ENCODE assay signal across 26 cellular contexts in genomic region chr13:95771950-95772349, GRCh38.
"Had no signal": no experiment of that assay in that cellular context is flagged by ENCODE, and none has a peak within 500 bp of the region (broad histone marks: within the 10 kb centered on the region; RNA-seq: fewer than 3 reads in every experiment).

No MANE protein-coding gene starts in this region.

- H2AFZ ChIP-seq: neural progenitor cell, parathyroid adenoma had no signal

- H3K36me3 Mint-ChIP-seq: neural progenitor cell had no signal

- H3K27ac Mint-ChIP-seq: nephron; neural progenitor cell; stimulated activated naive B cell treated with anti-CD40 and anti-IgM and Interleukin-4, amounts not matched to agents 10 μg/mL and 1 μg/mL and 100 μg/mL, for 72 hours; stimulated activated naive CD8-positive, alpha-beta T cell treated with anti-CD3 and anti-CD28 coated beads, Interleukin-15, Interleukin-2, amounts not matched to agents 100 ng/mL and 50 ng/mL, for 24 hours had no signal

- H3K4me1 ChIP-seq: neural progenitor cell, parathyroid adenoma, psoas muscle, right lobe of liver, sigmoid colon, stomach, thyroid gland, tibial nerve, upper lobe of left lung, vagina had no signal

- H3K79me2 ChIP-seq: parathyroid adenoma had no signal

- H3K27ac ChIP-seq: neural progenitor cell, ovary, parathyroid adenoma, psoas muscle, right lobe of liver, sigmoid colon, stomach, thoracic aorta, thyroid gland, tibial nerve, upper lobe of left lung, vagina had no signal

- H3K4me2 ChIP-seq: neural progenitor cell had no signal

- H3K9ac ChIP-seq: neural progenitor cell, parathyroid adenoma had no signal

- H3K4me1 Mint-ChIP-seq: neural progenitor cell; stimulated activated naive B cell treated with anti-CD40 and anti-IgM and Interleukin-4, amounts not matched to agents 10 μg/mL and 1 μg/mL and 100 μg/mL, for 72 hours had no signal

- H3K4me3 Mint-ChIP-seq: naive thymus-derived CD4-positive, alpha-beta T cell; nephron; neural progenitor cell; stimulated activated effector memory CD8-positive, alpha-beta T cell treated with anti-CD3 and anti-CD28 coated beads, Interleukin-12 subunit alpha, Interleukin-12 subunit beta, amount 100 ng/mL, for 72 hours; stimulated activated naive B cell treated with anti-CD40 and anti-IgM and Interleukin-4, amounts not matched to agents 10 μg/mL and 1 μg/mL and 100 μg/mL, for 72 hours; stimulated activated naive CD8-positive, alpha-beta T cell treated with anti-CD3 and anti-CD28 coated beads, Interleukin-15, Interleukin-2, amounts not matched to agents 100 ng/mL and 50 ng/mL, for 24 hours had no signal

- H3K9me3 Mint-ChIP-seq: naive thymus-derived CD4-positive, alpha-beta T cell; nephron; neural progenitor cell; stimulated activated effector memory CD8-positive, alpha-beta T cell treated with anti-CD3 and anti-CD28 coated beads, Interleukin-12 subunit alpha, Interleukin-12 subunit beta, amount 100 ng/mL, for 72 hours; stimulated activated naive B cell treated with anti-CD40 and anti-IgM and Interleukin-4, amounts not matched to agents 10 μg/mL and 1 μg/mL and 100 μg/mL, for 72 hours; stimulated activated naive CD8-positive, alpha-beta T cell treated with anti-CD3 and anti-CD28 coated beads, Interleukin-15, Interleukin-2, amounts not matched to agents 100 ng/mL and 50 ng/mL, for 24 hours had no signal

- H3K36me3 ChIP-seq: neural progenitor cell, ovary, vagina had no signal

- H3K27me3 ChIP-seq: neural progenitor cell, ovary, right lobe of liver, sigmoid colon, stomach, thyroid gland, tibial nerve, upper lobe of left lung, vagina had no signal

- H3K4me3 ChIP-seq: neural progenitor cell, ovary, psoas muscle, right lobe of liver, sigmoid colon, stomach, thoracic aorta, thyroid gland, tibial nerve, upper lobe of left lung, vagina had no signal

- ATAC-seq: naive thymus-derived CD4-positive, alpha-beta T cell; psoas muscle; right cardiac atrium; right lobe of liver; stimulated activated effector memory CD8-positive, alpha-beta T cell treated with anti-CD3 and anti-CD28 coated beads, Interleukin-12 subunit alpha, Interleukin-12 subunit beta, amount 100 ng/mL, for 72 hours; stimulated activated naive B cell treated with anti-CD40 and anti-IgM and Interleukin-4, amounts not matched to agents 10 μg/mL and 1 μg/mL and 100 μg/mL, for 72 hours had no signal

- H3K9me3 ChIP-seq: ovary, psoas muscle, right lobe of liver, sigmoid colon, stomach, thoracic aorta, thyroid gland, tibial nerve, upper lobe of left lung, vagina had no signal

- H3K27me3 Mint-ChIP-seq: naive thymus-derived CD4-positive, alpha-beta T cell; progenitor cell of endocrine pancreas; stimulated activated naive B cell treated with anti-CD40 and anti-IgM and Interleukin-4, amounts not matched to agents 10 μg/mL and 1 μg/mL and 100 μg/mL, for 72 hours; stimulated activated naive CD8-positive, alpha-beta T cell treated with anti-CD3 and anti-CD28 coated beads, Interleukin-15, Interleukin-2, amounts not matched to agents 100 ng/mL and 50 ng/mL, for 24 hours had no signal

- DNase-seq: naive thymus-derived CD4-positive, alpha-beta T cell; occipital lobe; ovary; psoas muscle; right cardiac atrium; right lobe of liver; sigmoid colon; small intestine; stimulated activated CD4-positive, alpha-beta T cell treated with anti-CD3 and anti-CD28 coated beads, Interleukin-15, amount 100 ng/mL, for 24 hours; stimulated activated CD4-positive, alpha-beta T cell treated with anti-CD3 and anti-CD28 coated beads, Interleukin-2, amount 100 ng/mL, for 24 hours; stimulated activated CD4-positive, alpha-beta T cell treated with anti-CD3 and anti-CD28 coated beads, Interleukin-2, amount 100 ng/mL, for 48 hours; stimulated activated CD4-positive, alpha-beta T cell treated with anti-CD3 and anti-CD28 coated beads, Interleukin-4, amount 100 ng/mL, for 24 hours; stimulated activated naive B cell treated with anti-CD40 and anti-IgM and Interleukin-4, amounts not matched to agents 10 μg/mL and 1 μg/mL and 100 μg/mL, for 72 hours; stimulated activated naive CD4-positive, alpha-beta T cell treated with Interleukin-2 at 50 U/mL for 16 hours; stomach; thyroid gland; upper lobe of left lung had no signal
